ENCODE assay signal across 6 cellular contexts in genomic region chr16:23595246-23595950, GRCh38. TPM values are rescaled to one million over a fixed set of nuclear protein-coding genes. Genes with fewer than 3 reads are reported as not detected.
DNase-seq lines count a peak whose midpoint lies in the region; ATAC-seq and TF ChIP-seq lines count a peak whose summit lies in the region.

No MANE protein-coding gene starts in this region.

- H3F3A ChIP-seq in PC-9 (ENCODE audit: insufficient read depth, low read depth), result no peaks in the 10 kb centered on the region

- H3K36me3 ChIP-seq in PC-9 (ENCODE audit: low read depth) (peaks cover 13% of the 10 kb centered on the region), upper lobe of left lung (peaks cover 5 to 33% (median 22%) of the 10 kb centered on the region in 4 donors)

- H3K9me3 ChIP-seq in PC-9 (ENCODE audit: insufficient read depth, low read depth), result no peaks in the 10 kb centered on the region
- no peaks in the 10 kb centered on the region for H3K9me3 ChIP-seq in right cardiac atrium (ENCODE audit: control insufficient read depth, low read length)
- H3K9me3 ChIP-seq in upper lobe of left lung, result no peaks in the 10 kb centered on the region

- TF ChIP-seq EP300 in upper lobe of left lung (IDR thresholded peaks at IDR 0.05), result no peak

- DNase-seq in G401 (ENCODE audit: low spot score), result peak; percentile 5
- no peak for DNase-seq in PC-9
- no peak for DNase-seq in right cardiac atrium
- DNase-seq in upper lobe of left lung, result no peak
- no peak for DNase-seq in NCI-H1930 (lab: John Stamatoyannopoulos, UW)

- CTCF ChIA-PET in PC-9 (lab: Charles Lee), result no interaction called here

- H4K20me1 ChIP-seq in PC-9 (ENCODE audit: insufficient read depth), result peaks cover 39% of the 10 kb centered on the region

- H3K9me2 ChIP-seq in PC-9 (ENCODE audit: insufficient read depth), result no peaks in the 10 kb centered on the region

- intact Hi-C loops in PC-9 (cut with micrococcal nuclease; ENCODE audit: unreplicated experiment) (loop anchor here (5.0 kb wide), 1 partner anchor 47 kb away; the partner anchor contains the start of genes DCTN5 and PALB2), right cardiac atrium (cut with DNase I) (loop anchor here in 2 of 4 donors (5.0 kb wide), 1 partner anchor 38 kb away; the partner anchor contains the start of genes EARS2 (in 2 of the 2) and UBFD1 (in 2 of the 2))

- TF ChIP-seq POLR2A in upper lobe of left lung (IDR thresholded peaks at IDR 0.05), result no peak

- 17% methylated on average over 34 of the region's 34 CpGs for WGBS in right cardiac atrium
- WGBS in upper lobe of left lung, 2 donors, result 21 to 23% methylated on average over 29 to 31 of the region's 34 CpGs

- ATAC-seq in right cardiac atrium (no peak), upper lobe of left lung (ENCODE audit: low FRiP score in 2 of 2) (no peak), GM21528 (IDR thresholded peaks at IDR 0.05; ENCODE audit: low FRiP score, unreplicated experiment) (no peak)

- POLR2A ChIA-PET in PC-9 (lab: Charles Lee; ENCODE audit: unreplicated experiment), result interaction anchor here (0.6 kb wide), 1 partner anchor 20 kb away, joined by 5 read pairs; no protein-coding TSS in a partner anchor

- H3K79me2 ChIP-seq in PC-9 (ENCODE audit: low read depth), result peaks cover 52% of the 10 kb centered on the region

- H3K4me3 ChIP-seq in PC-9, result peak overlapping the region; percentile 96
- peak overlapping the region; percentile 68 for H3K4me3 ChIP-seq in right cardiac atrium (ENCODE audit: low read length)
- peak overlapping the region; percentile 78 to 96 (median 82) for H3K4me3 ChIP-seq in upper lobe of left lung

- H3K27ac ChIP-seq in PC-9 (peak overlapping the region; percentile 22), right cardiac atrium (ENCODE audit: low read length) (peak overlapping the region; percentile 76), upper lobe of left lung (peak overlapping the region; percentile 69 to 90 (median 86))

- TF ChIP-seq CTCF in PC-9 (conservative IDR thresholded peaks at IDR 0.05), result no peak
- no peak for TF ChIP-seq CTCF in upper lobe of left lung (IDR thresholded peaks at IDR 0.05)

- TSS peak; percentile 26 for BruUV-seq in PC-9 (replicated peaks; lab: Mats Ljungman, UMichigan)

- H3K4me2 ChIP-seq in PC-9, result peak overlapping the region; percentile 93

- peak overlapping the region; percentile 93 for H2AFZ ChIP-seq in PC-9

- peaks cover 3% of the 10 kb centered on the region; the same call in 1 of the 2 replicates for H3K4me1 ChIP-seq in PC-9 (replicated peaks; ENCODE audit: insufficient read depth)
- H3K4me1 ChIP-seq in right cardiac atrium (ENCODE audit: control insufficient read depth, insufficient read depth, low read length), result peaks cover 3% of the 10 kb centered on the region
- peaks cover 16 to 27% (median 17%) of the 10 kb centered on the region in 4 donors for H3K4me1 ChIP-seq in upper lobe of left lung

- in situ Hi-C loops in G401 (cut with HindIII; ENCODE audit: low sequenced_read_pairs), result no loop called here

- no peaks in the 10 kb centered on the region for H3K27me3 ChIP-seq in PC-9 (ENCODE audit: insufficient read depth, low read depth)
- H3K27me3 ChIP-seq in right cardiac atrium (ENCODE audit: control insufficient read depth, insufficient read depth), result no peaks in the 10 kb centered on the region
- no peaks in the 10 kb centered on the region for H3K27me3 ChIP-seq in upper lobe of left lung

RNA-seq across cellular contexts. Expression of gene NDUFAB1, which starts 0.7 kb away (rescaled TPM):
- total RNA-seq in G401 (2014; rRNA removed; shearing (Covaris generic)), result 117 and 147 TPM in 2 replicates
- total RNA-seq in PC-9 (2021) (125 and 136 TPM in 2 replicates), right cardiac atrium (100 to 1,000 TPM; 378 to 517 (median 448) TPM), upper lobe of left lung (10 to 100 TPM; 21.0 to 69.2 (median 44.3) TPM)
- 1,123 TPM for polyA plus RNA-seq in right cardiac atrium

RNA-seq across cellular contexts. Expression of gene UBFD1, which starts 37.9 kb away (rescaled TPM):
- 97.7 and 101 TPM in 2 replicates for total RNA-seq in G401 (2014; rRNA removed; shearing (Covaris generic))
- total RNA-seq in PC-9 (2021) (95.8 and 98.2 TPM in 2 replicates), right cardiac atrium (10 to 100 TPM; 47.8 to 69.5 (median 61.8) TPM), upper lobe of left lung (100 to 1,000 TPM in 1 of 6 donors, 10 to 100 TPM in 5; 30.2 to 145 (median 62.8) TPM)
- polyA plus RNA-seq in right cardiac atrium, result 20.3 TPM

RNA-seq across cellular contexts. Expression of gene EARS2, which starts 38.2 kb away (rescaled TPM):
- 34.2 and 49.8 TPM in 2 replicates for total RNA-seq in G401 (2014; rRNA removed; shearing (Covaris generic))
- total RNA-seq in PC-9 (2021), result 34.9 and 43.3 TPM in 2 replicates
- 10 to 100 TPM; 11.0 to 18.2 (median 13.7) TPM for total RNA-seq in right cardiac atrium
- 15.9 TPM for polyA plus RNA-seq in right cardiac atrium
- 10 to 100 TPM; 11.5 to 38.8 (median 15.9) TPM for total RNA-seq in upper lobe of left lung

RNA-seq across cellular contexts. Expression of gene PALB2, which starts 45.7 kb away (rescaled TPM):
- total RNA-seq in G401 (2014; rRNA removed; shearing (Covaris generic)), result 14.0 and 33.3 TPM in 2 replicates
- total RNA-seq in PC-9 (2021) (15.1 and 19.1 TPM in 2 replicates), right cardiac atrium (1 to 10 TPM; 5.5 to 6.8 (median 6.0) TPM), upper lobe of left lung (10 to 100 TPM in 5 of 6 donors, 1 to 10 TPM in 1; 6.4 to 32.5 (median 11.6) TPM)
- 4.1 TPM for polyA plus RNA-seq in right cardiac atrium

RNA-seq across cellular contexts. Expression of gene DCTN5, which starts 45.9 kb away (rescaled TPM):
- total RNA-seq in G401 (2014; rRNA removed; shearing (Covaris generic)), result 69.0 and 95.5 TPM in 2 replicates
- 52.9 and 84.8 TPM in 2 replicates for total RNA-seq in PC-9 (2021)
- 10 to 100 TPM; 41.7 to 44.7 (median 42.5) TPM for total RNA-seq in right cardiac atrium
- 12.4 TPM for polyA plus RNA-seq in right cardiac atrium
- 10 to 100 TPM; 19.8 to 48.6 (median 35.4) TPM for total RNA-seq in upper lobe of left lung

Comparison
In these comparisons a context has a peak if more than half of its experiments do, and no peak if none do; other contexts are left out.
1. H3K27ac ChIP-seq: peak in every context shown above with its lines; median percentile 86 in upper lobe of left lung; 76 in right cardiac atrium; 22 in PC-9.